25 cellular contexts compared by ENCODE assay signal in the genomic region with DNA sequence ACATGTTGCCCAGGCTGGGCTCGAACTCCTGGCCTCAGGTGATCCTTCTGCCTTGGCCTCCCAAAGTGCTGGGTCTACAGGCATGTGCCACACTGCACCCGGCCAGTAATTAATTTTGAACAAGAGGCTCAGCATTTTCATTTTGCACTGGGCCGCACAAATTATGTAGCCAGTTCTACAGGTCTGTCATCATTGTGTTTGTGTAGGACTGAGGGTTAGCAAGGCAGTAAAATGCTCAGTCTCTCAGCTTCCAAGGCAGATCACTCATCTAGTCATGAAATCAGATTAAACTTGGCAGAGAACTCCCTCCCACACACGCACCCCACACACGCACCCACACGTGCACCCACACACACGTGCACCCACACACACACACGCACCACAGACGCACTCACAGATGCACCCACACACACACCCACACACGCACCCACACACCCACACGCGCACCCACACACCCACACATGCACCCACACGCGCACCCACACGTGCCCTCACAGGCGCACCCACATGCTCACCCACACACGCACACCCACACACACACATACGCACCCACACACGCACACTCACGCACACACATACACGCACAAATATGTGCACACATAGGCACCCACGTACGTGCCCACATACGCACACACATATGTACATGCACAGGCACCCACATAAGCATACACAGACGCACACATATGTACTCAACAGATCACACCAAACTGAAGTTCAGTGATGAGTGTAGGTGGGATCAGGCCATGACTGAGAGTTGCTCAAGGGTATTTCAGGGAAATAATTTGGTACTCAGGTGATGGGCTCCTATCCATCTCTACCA. TPM values are rescaled to one million over a fixed set of nuclear protein-coding genes. Genes with fewer than 3 reads are reported as not detected.
DNase-seq lines count a peak whose midpoint lies in the region; ATAC-seq and TF ChIP-seq lines count a peak whose summit lies in the region.
"Had no signal": no experiment of that assay in that cellular context is flagged by ENCODE, and none has a peak within 500 bp of the region (broad histone marks: within the 10 kb centered on the region; RNA-seq: fewer than 3 reads in every experiment).

No MANE protein-coding gene starts in this region.

- no peaks in the 10 kb centered on the region for H3K27me3 Mint-ChIP-seq in activated CD4-positive, alpha-beta T cell treated with anti-CD3 and anti-CD28 coated beads, Interleukin-2, amount 10 ng/mL, durations not matched to agents 24 days and 14 days
- H3K27me3 Mint-ChIP-seq in Caco-2 (ENCODE audit: insufficient read depth, unreplicated experiment) (no peaks in the 10 kb centered on the region), mesothelial cell of epicardium (ENCODE audit: low read depth) (no peaks in the 10 kb centered on the region)
- H3K27me3 Mint-ChIP-seq in activated T-helper 17 cell treated with anti-CD3 and anti-CD28 coated beads, Interleukin-2, amount 50 U/mL, for 72 hours, result peaks cover 3% of the 10 kb centered on the region

- H3K4me1 Mint-ChIP-seq in activated CD4-positive, alpha-beta T cell treated with anti-CD3 and anti-CD28 coated beads, Interleukin-2, amount 10 ng/mL, durations not matched to agents 24 days and 14 days, result peaks cover 4% of the 10 kb centered on the region
- peaks cover 46% of the 10 kb centered on the region for H3K4me1 Mint-ChIP-seq in Caco-2 (ENCODE audit: low read depth, unreplicated experiment)
- peaks cover 5% of the 10 kb centered on the region for H3K4me1 Mint-ChIP-seq in activated T-helper 17 cell treated with anti-CD3 and anti-CD28 coated beads, Interleukin-2, amount 50 U/mL, for 72 hours
- H3K4me1 Mint-ChIP-seq in mesothelial cell of epicardium, result peaks cover 26% of the 10 kb centered on the region

- POLR2A ChIA-PET in Caco-2 (lab: Charles Lee), result interaction anchor here (0.6 to 2.8 kb wide), 8 partner anchors 25 to 1106 kb away, joined by 3 to 39 read pairs (median 4); no protein-coding TSS in a partner anchor

- peak overlapping the region; percentile 59 for H3K27ac Mint-ChIP-seq in activated CD4-positive, alpha-beta T cell treated with anti-CD3 and anti-CD28 coated beads, Interleukin-2, amount 10 ng/mL, durations not matched to agents 24 days and 14 days
- H3K27ac Mint-ChIP-seq in Caco-2 (ENCODE audit: unreplicated experiment) (peak overlapping the region; percentile 92), mesothelial cell of epicardium (peak overlapping the region; percentile 39)
- H3K27ac Mint-ChIP-seq in activated T-helper 17 cell treated with anti-CD3 and anti-CD28 coated beads, Interleukin-2, amount 50 U/mL, for 72 hours, result no peak overlapping the region

- H3K4me3 ChIP-seq in Caco-2 (ENCODE audit: low read depth, low read length), result no peak overlapping the region
- H3K4me3 ChIP-seq: adrenal gland, esophagus muscularis mucosa, lung, skin epidermis, transverse colon had no signal

- no TSS peak for BruUV-seq in Caco-2 (replicated peaks; lab: Mats Ljungman, UMichigan)

- no peaks in the 10 kb centered on the region for H3K36me3 ChIP-seq in Caco-2 (ENCODE audit: control insufficient read depth, insufficient read depth, low read length)
- H3K36me3 ChIP-seq: adrenal gland, BE2C, brain microvascular endothelial cell, esophagus muscularis mucosa, transverse colon had no signal

- H3K27me3 ChIP-seq in Caco-2 (replicated peaks; ENCODE audit: control insufficient read depth, insufficient read depth, low read length), result no peaks in the 10 kb centered on the region
- H3K27me3 ChIP-seq: adrenal gland, BE2C, brain microvascular endothelial cell, transverse colon had no signal

- peak; percentile 5 for ATAC-seq in activated T-helper 17 cell treated with anti-CD3 and anti-CD28 coated beads, Interleukin-2, amount 50 U/mL, for 72 hours (replicated peaks)
- no peak for ATAC-seq in omental fat pad (ENCODE audit: low FRiP score)

- DNase-seq in activated CD4-positive, alpha-beta T cell treated with anti-CD3 and anti-CD28 coated beads, Interleukin-2, amount 10 ng/mL, durations not matched to agents 24 days and 14 days, result no peak
- no peak for DNase-seq in activated CD4-positive, alpha-beta T cell treated with anti-CD3 and anti-CD28 coated beads, Interleukin-2, amount 50 U/mL, for 1 hour
- DNase-seq in Caco-2 (peak in 1 of 2 experiments; percentile 38), mesothelial cell of epicardium (ENCODE audit: low spot score in 2 of 2, unreplicated experiment in 2 of 2) (no peak), SW480 (ENCODE audit: low spot score) (no peak), omental fat pad (ENCODE audit: low spot score) (no peak)
- DNase-seq in activated effector memory CD4-positive, alpha-beta T cell treated with anti-CD3 and anti-CD28 coated beads, Interleukin-2, amount 50 U/mL, for 16 hours, result no peak
- DNase-seq: adrenal gland; BE2C; brain microvascular endothelial cell; DMS79; effector CD8-positive, alpha-beta T cell; kidney; NCI-H1105 treated with DMSO at 0.1 percent for 48 hours; NCI-H510A treated with DMSO at 0.1 percent for 48 hours; NK-92 treated with Interleukin-12 subunit alpha and Interleukin-12 subunit beta, amount 100 ng/mL, for 24 hours; SK-N-SH; stimulated activated CD4-positive, alpha-beta T cell treated with anti-CD3 and anti-CD28 coated beads, Interleukin-1b, Interleukin-23, amount 100 ng/mL, for 48 hours; transverse colon had no signal

- no peak for TF ChIP-seq CTCF in Caco-2 (IDR thresholded peaks at IDR 0.05; ENCODE audit: insufficient read depth in 1 of 2, low read depth in 1 of 2, low read length in 1 of 2, severe bottlenecking in 1 of 2, unreplicated experiment in 1 of 2)
- no peak for TF ChIP-seq CTCF in mesothelial cell of epicardium (IDR thresholded peaks at IDR 0.05; ENCODE audit: unreplicated experiment)
- TF ChIP-seq CTCF in omental fat pad (IDR thresholded peaks at IDR 0.05), result no peak

- no peaks in the 10 kb centered on the region for H3K36me3 Mint-ChIP-seq in activated CD4-positive, alpha-beta T cell treated with anti-CD3 and anti-CD28 coated beads, Interleukin-2, amount 10 ng/mL, durations not matched to agents 24 days and 14 days (ENCODE audit: low read depth)
- H3K36me3 Mint-ChIP-seq in Caco-2 (ENCODE audit: insufficient read depth, unreplicated experiment) (peaks cover 16% of the 10 kb centered on the region), mesothelial cell of epicardium (no peaks in the 10 kb centered on the region)
- H3K36me3 Mint-ChIP-seq in activated T-helper 17 cell treated with anti-CD3 and anti-CD28 coated beads, Interleukin-2, amount 50 U/mL, for 72 hours (ENCODE audit: low read depth), result no peaks in the 10 kb centered on the region

- CTCF ChIA-PET in Caco-2 (lab: Charles Lee), result interaction anchor here (0.7 to 3.9 kb wide), 6 partner anchors 13 to 155 kb away, joined by 6 to 47 read pairs (median 10); no protein-coding TSS in a partner anchor

- H3K9me3 ChIP-seq in Caco-2, result no peaks in the 10 kb centered on the region
- H3K9me3 ChIP-seq: adrenal gland, BE2C, esophagus muscularis mucosa, SK-N-SH, transverse colon had no signal

- intact Hi-C loops in activated CD4-positive, alpha-beta T cell treated with anti-CD3 and anti-CD28 coated beads, Interleukin-2, amount 10 ng/mL, durations not matched to agents 24 days and 14 days (cut with micrococcal nuclease), result no loop called here
- intact Hi-C loops in Caco-2 (cut with micrococcal nuclease; ENCODE audit: unreplicated experiment), result no loop called here

- peaks cover 38% of the 10 kb centered on the region for H3K4me1 ChIP-seq in Caco-2
- H3K4me1 ChIP-seq: adrenal gland, BE2C, esophagus muscularis mucosa, transverse colon had no signal

- no peak overlapping the region for H3K4me3 Mint-ChIP-seq in activated CD4-positive, alpha-beta T cell treated with anti-CD3 and anti-CD28 coated beads, Interleukin-2, amount 10 ng/mL, durations not matched to agents 24 days and 14 days
- H3K4me3 Mint-ChIP-seq in Caco-2 (ENCODE audit: unreplicated experiment) (peak overlapping the region; percentile 16), mesothelial cell of epicardium (no peak overlapping the region)
- no peak overlapping the region for H3K4me3 Mint-ChIP-seq in activated T-helper 17 cell treated with anti-CD3 and anti-CD28 coated beads, Interleukin-2, amount 50 U/mL, for 72 hours

- H3K9me3 Mint-ChIP-seq in activated CD4-positive, alpha-beta T cell treated with anti-CD3 and anti-CD28 coated beads, Interleukin-2, amount 10 ng/mL, durations not matched to agents 24 days and 14 days, result peaks cover 3% of the 10 kb centered on the region
- H3K9me3 Mint-ChIP-seq in Caco-2 (ENCODE audit: unreplicated experiment), result no peaks in the 10 kb centered on the region
- H3K9me3 Mint-ChIP-seq in activated T-helper 17 cell treated with anti-CD3 and anti-CD28 coated beads, Interleukin-2, amount 50 U/mL, for 72 hours, result peaks cover 3% of the 10 kb centered on the region
- no peaks in the 10 kb centered on the region for H3K9me3 Mint-ChIP-seq in mesothelial cell of epicardium

RNA-seq across cellular contexts. Expression of a gene that starts 27.8 kb away (rescaled TPM):
- 0.24 and 0.37 TPM in 2 replicates for total RNA-seq in activated CD4-positive, alpha-beta T cell treated with anti-CD3 and anti-CD28 coated beads, Interleukin-2, amount 10 ng/mL, durations not matched to agents 24 days and 14 days
- total RNA-seq in Caco-2 (2022), result 123 and 134 TPM in 2 replicates
- total RNA-seq in activated T-helper 17 cell treated with anti-CD3 and anti-CD28 coated beads, Interleukin-2, amount 50 U/mL, for 72 hours, result 1 to 10 TPM in 1 of 2 donors, under 1 TPM in 1; 0.37 to 1.6 TPM
- 16.9 to 17.8 TPM (median 17.6 TPM) in 3 replicates for total RNA-seq in mesothelial cell of epicardium
- 1 to 10 TPM; 1.1 to 8.2 (median 6.3) TPM for total RNA-seq in omental fat pad

RNA-seq across cellular contexts. Expression of a gene that starts 53.1 kb away (rescaled TPM):
- total RNA-seq in activated CD4-positive, alpha-beta T cell treated with anti-CD3 and anti-CD28 coated beads, Interleukin-2, amount 10 ng/mL, durations not matched to agents 24 days and 14 days, result 0.35 and 0.47 TPM in 2 replicates
- 27.9 and 30.1 TPM in 2 replicates for total RNA-seq in Caco-2 (2022)
- 1 to 10 TPM in 1 of 2 donors, not detected in 1; 1.5 TPM for total RNA-seq in activated T-helper 17 cell treated with anti-CD3 and anti-CD28 coated beads, Interleukin-2, amount 50 U/mL, for 72 hours
- 5.1 to 8.6 TPM (median 5.7 TPM) in 3 replicates for total RNA-seq in mesothelial cell of epicardium
- 100 to 1,000 TPM; 138 to 577 (median 292) TPM for total RNA-seq in omental fat pad
- total RNA-seq: A172; T-helper 2 cell treated with Interferon-gamma antibody and Interleukin-4, amounts not matched to agents 100 ng/mL and 5 ng/mL, for 36 hours had no signal
